ENCODE assay signal across 18 cellular contexts in genomic region chr5:5531371-5531770, GRCh38.
DNase-seq lines count a peak whose midpoint lies in the region; ATAC-seq and TF ChIP-seq lines count a peak whose summit lies in the region.
"Had no signal": no experiment of that assay in that cellular context is flagged by ENCODE, and none has a peak within 500 bp of the region (broad histone marks: within the 10 kb centered on the region; RNA-seq: fewer than 3 reads in every experiment).

No MANE protein-coding gene starts in this region.

- H3K27me3 Mint-ChIP-seq in GM23338 (ENCODE audit: insufficient read depth, low read depth, poor library complexity) (peaks cover 6% of the 10 kb centered on the region), nephron progenitor cell (ENCODE audit: low read depth, poor library complexity) (peaks cover 12% of the 10 kb centered on the region)

- H3K27me3 ChIP-seq in GM23338 (ENCODE audit: insufficient read depth) = no peaks in the 10 kb centered on the region
- H3K27me3 ChIP-seq: BLaER1 had no signal

- H3K36me3 ChIP-seq in GM23338 (ENCODE audit: insufficient read depth) = no peaks in the 10 kb centered on the region
- H3K36me3 ChIP-seq: BLaER1 had no signal

- H3F3A ChIP-seq in GM23338 (replicated peaks; ENCODE audit: low read depth) = no peaks in the 10 kb centered on the region

- no peak for ATAC-seq in GM23338
- ATAC-seq in HG02642 (IDR thresholded peaks at IDR 0.05; ENCODE audit: poor library complexity, unreplicated experiment) = no peak
- no peak for ATAC-seq in GM21515 (IDR thresholded peaks at IDR 0.05; ENCODE audit: unreplicated experiment)
- ATAC-seq: CD8-positive, alpha-beta T cell; GM12878 had no signal

- H3K4me1 Mint-ChIP-seq in GM23338 (peaks cover 8% of the 10 kb centered on the region; the same call in 2 of the 3 replicates), nephron progenitor cell (peaks cover 35% of the 10 kb centered on the region)
- H3K4me1 Mint-ChIP-seq: B cell had no signal

- DNase-seq in GM23338 (ENCODE audit: low spot score) (no peak), left kidney (ENCODE audit: low read depth, low spot score) (peak; percentile 41), nephron progenitor cell (no peak), COLO668 (lab: John Stamatoyannopoulos, UW; ENCODE audit: unreplicated experiment) (no peak)
- DNase-seq: CD4-positive, CD25-positive, alpha-beta regulatory T cell; CD8-positive, alpha-beta T cell; DMS 273 treated with DMSO at 0.1 percent for 48 hours; DMS79; EL; GDM1; H7; HCEC 1CT had no signal

- H3K79me2 ChIP-seq in GM23338 (replicated peaks; ENCODE audit: insufficient read depth) = no peaks in the 10 kb centered on the region

- TF ChIP-seq CTCF in GM23338 (conservative IDR thresholded peaks at IDR 0.05; ENCODE audit: low read depth in 2 of 2) = no peak
- TF ChIP-seq CTCF in nephron progenitor cell (IDR thresholded peaks at IDR 0.05) = no peak

- 0 out of 2 replicates have a peak, but pooled peaks cover 11% of the 10 kb centered on the region for H3K9me2 ChIP-seq in GM23338 (ENCODE audit: insufficient read depth)

- peaks cover 5% of the 10 kb centered on the region; the same call in 2 of the 3 replicates for H3K9me3 Mint-ChIP-seq in GM23338
- peaks cover 10% of the 10 kb centered on the region for H3K9me3 Mint-ChIP-seq in nephron progenitor cell
- H3K9me3 Mint-ChIP-seq: CD8-positive, alpha-beta T cell had no signal

- no peaks in the 10 kb centered on the region; the same call in 1 of the 2 replicates for H4K20me1 ChIP-seq in GM23338 (replicated peaks; ENCODE audit: insufficient read depth)
- H4K20me1 ChIP-seq: BLaER1 had no signal

- H3K27ac Mint-ChIP-seq in GM23338 (no peak overlapping the region), nephron progenitor cell (peak overlapping the region; percentile 89)
- H3K27ac Mint-ChIP-seq: B cell; CD4-positive, CD25-positive, alpha-beta regulatory T cell; CD8-positive, alpha-beta T cell had no signal

- no peaks in the 10 kb centered on the region for H3K4me1 ChIP-seq in GM23338 (ENCODE audit: insufficient read depth)
- H3K4me1 ChIP-seq: BLaER1 had no signal

- H3K4me3 ChIP-seq in GM23338 = no peak overlapping the region
- H3K4me3 ChIP-seq: BLaER1, GM12878 had no signal

- H2AFZ ChIP-seq in GM23338 = peak overlapping the region; percentile 63

- no peak overlapping the region for H3K4me2 ChIP-seq in GM23338
- H3K4me2 ChIP-seq: BLaER1 had no signal

- H3K36me3 Mint-ChIP-seq in GM23338 (ENCODE audit: low read depth) (no peaks in the 10 kb centered on the region; the same call in 1 of the 3 replicates), nephron progenitor cell (ENCODE audit: low read depth) (no peaks in the 10 kb centered on the region)
- H3K36me3 Mint-ChIP-seq: CD4-positive, CD25-positive, alpha-beta regulatory T cell; CD8-positive, alpha-beta T cell had no signal

- H3K27ac ChIP-seq in GM23338 (ENCODE audit: low read depth) = no peak overlapping the region
- H3K27ac ChIP-seq: BLaER1, C4-2B had no signal

- no peak overlapping the region for H3K4me3 Mint-ChIP-seq in GM23338
- no peak overlapping the region for H3K4me3 Mint-ChIP-seq in nephron progenitor cell
- H3K4me3 Mint-ChIP-seq: B cell; CD4-positive, CD25-positive, alpha-beta regulatory T cell; CD8-positive, alpha-beta T cell had no signal

TF ChIP-seq in GM23338, 12 proteins besides CTCF, POLR2A, EP300 and RAD21 (continues in another document):
- TF ChIP-seq EZH2 (IDR thresholded peaks at IDR 0.05; ENCODE audit: low read depth, unreplicated experiment) (no peak), JUNB (IDR thresholded peaks at IDR 0.05; ENCODE audit: unreplicated experiment) (no peak), REST (IDR thresholded peaks at IDR 0.05; ENCODE audit: unreplicated experiment) (no peak), ZNF331 (CRISPR knock-in tag; IDR thresholded peaks at IDR 0.05; ENCODE audit: low read depth) (no peak), EZH2phosphoT487 (IDR thresholded peaks at IDR 0.05; ENCODE audit: unreplicated experiment) (no peak)
- TF ChIP-seq, protein P1, sequence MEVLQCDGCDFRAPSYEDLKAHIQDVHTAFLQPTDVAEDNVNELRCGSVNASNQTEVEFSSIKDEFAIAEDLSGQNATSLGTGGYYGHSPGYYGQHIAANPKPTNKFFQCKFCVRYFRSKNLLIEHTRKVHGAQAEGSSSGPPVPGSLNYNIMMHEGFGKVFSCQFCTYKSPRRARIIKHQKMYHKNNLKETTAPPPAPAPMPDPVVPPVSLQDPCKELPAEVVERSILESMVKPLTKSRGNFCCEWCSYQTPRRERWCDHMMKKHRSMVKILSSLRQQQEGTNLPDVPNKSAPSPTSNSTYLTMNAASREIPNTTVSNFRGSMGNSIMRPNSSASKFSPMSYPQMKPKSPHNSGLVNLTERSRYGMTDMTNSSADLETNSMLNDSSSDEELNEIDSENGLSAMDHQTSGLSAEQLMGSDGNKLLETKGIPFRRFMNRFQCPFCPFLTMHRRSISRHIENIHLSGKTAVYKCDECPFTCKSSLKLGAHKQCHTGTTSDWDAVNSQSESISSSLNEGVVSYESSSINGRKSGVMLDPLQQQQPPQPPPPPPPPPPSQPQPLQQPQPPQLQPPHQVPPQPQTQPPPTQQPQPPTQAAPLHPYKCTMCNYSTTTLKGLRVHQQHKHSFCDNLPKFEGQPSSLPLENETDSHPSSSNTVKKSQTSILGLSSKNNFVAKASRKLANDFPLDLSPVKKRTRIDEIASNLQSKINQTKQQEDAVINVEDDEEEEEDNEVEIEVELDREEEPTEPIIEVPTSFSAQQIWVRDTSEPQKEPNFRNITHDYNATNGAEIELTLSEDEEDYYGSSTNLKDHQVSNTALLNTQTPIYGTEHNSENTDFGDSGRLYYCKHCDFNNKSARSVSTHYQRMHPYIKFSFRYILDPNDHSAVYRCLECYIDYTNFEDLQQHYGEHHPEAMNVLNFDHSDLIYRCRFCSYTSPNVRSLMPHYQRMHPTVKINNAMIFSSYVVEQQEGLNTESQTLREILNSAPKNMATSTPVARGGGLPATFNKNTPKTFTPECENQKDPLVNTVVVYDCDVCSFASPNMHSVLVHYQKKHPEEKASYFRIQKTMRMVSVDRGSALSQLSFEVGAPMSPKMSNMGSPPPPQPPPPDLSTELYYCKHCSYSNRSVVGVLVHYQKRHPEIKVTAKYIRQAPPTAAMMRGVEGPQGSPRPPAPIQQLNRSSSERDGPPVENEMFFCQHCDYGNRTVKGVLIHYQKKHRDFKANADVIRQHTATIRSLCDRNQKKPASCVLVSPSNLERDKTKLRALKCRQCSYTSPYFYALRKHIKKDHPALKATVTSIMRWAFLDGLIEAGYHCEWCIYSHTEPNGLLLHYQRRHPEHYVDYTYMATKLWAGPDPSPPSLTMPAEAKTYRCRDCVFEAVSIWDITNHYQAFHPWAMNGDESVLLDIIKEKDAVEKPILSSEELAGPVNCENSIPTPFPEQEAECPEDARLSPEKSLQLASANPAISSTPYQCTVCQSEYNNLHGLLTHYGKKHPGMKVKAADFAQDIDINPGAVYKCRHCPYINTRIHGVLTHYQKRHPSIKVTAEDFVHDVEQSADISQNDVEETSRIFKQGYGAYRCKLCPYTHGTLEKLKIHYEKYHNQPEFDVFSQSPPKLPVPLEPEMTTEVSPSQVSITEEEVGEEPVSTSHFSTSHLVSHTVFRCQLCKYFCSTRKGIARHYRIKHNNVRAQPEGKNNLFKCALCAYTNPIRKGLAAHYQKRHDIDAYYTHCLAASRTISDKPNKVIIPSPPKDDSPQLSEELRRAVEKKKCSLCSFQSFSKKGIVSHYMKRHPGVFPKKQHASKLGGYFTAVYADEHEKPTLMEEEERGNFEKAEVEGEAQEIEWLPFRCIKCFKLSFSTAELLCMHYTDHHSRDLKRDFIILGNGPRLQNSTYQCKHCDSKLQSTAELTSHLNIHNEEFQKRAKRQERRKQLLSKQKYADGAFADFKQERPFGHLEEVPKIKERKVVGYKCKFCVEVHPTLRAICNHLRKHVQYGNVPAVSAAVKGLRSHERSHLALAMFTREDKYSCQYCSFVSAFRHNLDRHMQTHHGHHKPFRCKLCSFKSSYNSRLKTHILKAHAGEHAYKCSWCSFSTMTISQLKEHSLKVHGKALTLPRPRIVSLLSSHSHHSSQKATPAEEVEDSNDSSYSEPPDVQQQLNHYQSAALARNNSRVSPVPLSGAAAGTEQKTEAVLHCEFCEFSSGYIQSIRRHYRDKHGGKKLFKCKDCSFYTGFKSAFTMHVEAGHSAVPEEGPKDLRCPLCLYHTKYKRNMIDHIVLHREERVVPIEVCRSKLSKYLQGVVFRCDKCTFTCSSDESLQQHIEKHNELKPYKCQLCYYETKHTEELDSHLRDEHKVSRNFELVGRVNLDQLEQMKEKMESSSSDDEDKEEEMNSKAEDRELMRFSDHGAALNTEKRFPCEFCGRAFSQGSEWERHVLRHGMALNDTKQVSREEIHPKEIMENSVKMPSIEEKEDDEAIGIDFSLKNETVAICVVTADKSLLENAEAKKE (CRISPR knock-in tag; IDR thresholded peaks at IDR 0.05) = no peak
